ENCODE assay signal across 23 cellular contexts in the genomic region with DNA sequence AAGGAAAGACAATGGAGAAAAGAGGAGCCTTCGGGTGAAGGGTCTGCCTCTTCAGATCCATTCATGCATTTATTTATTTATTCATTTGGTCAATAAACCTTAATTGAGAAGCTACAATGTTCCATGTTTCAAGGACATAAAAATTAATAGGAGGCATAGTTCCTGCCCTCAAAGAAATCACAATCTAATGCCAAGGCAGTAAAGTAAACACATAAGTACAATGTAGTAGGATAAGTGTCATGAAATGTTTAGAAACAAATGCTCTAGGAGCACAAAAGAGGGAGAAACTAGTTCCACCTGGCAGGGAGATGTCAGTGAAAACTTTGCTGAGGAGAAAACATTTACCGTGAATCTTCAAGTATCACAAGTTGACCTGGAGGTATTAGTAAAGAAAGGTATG.
"Had no signal": no experiment of that assay in that cellular context is flagged by ENCODE, and none has a peak within 500 bp of the region (broad histone marks: within the 10 kb centered on the region; RNA-seq: fewer than 3 reads in every experiment).

No MANE protein-coding gene starts in this region.

- H3K4me3 ChIP-seq: adrenal gland, body of pancreas, breast epithelium, SJCRH30, SK-N-MC had no signal

- H3K36me3 Mint-ChIP-seq: activated naive CD4-positive, alpha-beta T cell treated with anti-CD3 and anti-CD28 coated beads, Interleukin-2, amount 50 U/mL, for 24 hours had no signal

- ATAC-seq: activated CD8-positive, alpha-beta T cell treated with anti-CD3 and anti-CD28 coated beads for 36 hours; body of pancreas; Panc1 had no signal

- H3K4me1 Mint-ChIP-seq: activated CD4-positive, alpha-beta T cell treated with anti-CD3 and anti-CD28 coated beads, Interleukin-2, amount 10 ng/mL, durations not matched to agents 24 days and 14 days; activated naive CD4-positive, alpha-beta T cell treated with anti-CD3 and anti-CD28 coated beads, Interleukin-2, amount 50 U/mL, for 24 hours had no signal

- H3K9me3 ChIP-seq: adrenal gland, body of pancreas, breast epithelium, SJCRH30 had no signal

- H3K9me3 Mint-ChIP-seq: activated CD4-positive, alpha-beta T cell treated with anti-CD3 and anti-CD28 coated beads, Interleukin-2, amount 10 ng/mL, durations not matched to agents 24 days and 14 days; activated CD8-positive, alpha-beta T cell treated with anti-CD3 and anti-CD28 coated beads for 36 hours; activated naive CD4-positive, alpha-beta T cell treated with anti-CD3 and anti-CD28 coated beads, Interleukin-2, amount 50 U/mL, for 24 hours; activated T-cell treated with anti-CD3 and anti-CD28 coated beads, Interleukin-2, amount 50 U/mL, for 24 hours; activated T-helper 2 cell treated with anti-CD3 and anti-CD28 coated beads, Interferon-gamma antibody, Interleukin-2, Interleukin-4, amounts not matched to agents 10 μg/mL and 5 μg/mL and 100 μg/mL, durations not matched to agents 14 hours and 24 hours and 36 hours had no signal

- H3K4me3 Mint-ChIP-seq: activated CD4-positive, alpha-beta T cell treated with anti-CD3 and anti-CD28 coated beads, Interleukin-2, amount 10 ng/mL, durations not matched to agents 24 days and 14 days; activated CD8-positive, alpha-beta T cell treated with anti-CD3 and anti-CD28 coated beads for 36 hours; activated naive CD4-positive, alpha-beta T cell treated with anti-CD3 and anti-CD28 coated beads, Interleukin-2, amount 50 U/mL, for 24 hours; activated T-cell treated with anti-CD3 and anti-CD28 coated beads, Interleukin-2, amount 50 U/mL, for 24 hours had no signal

- H3K36me3 ChIP-seq: adrenal gland, breast epithelium, SJCRH30 had no signal

- H3K4me1 ChIP-seq: adrenal gland, body of pancreas, breast epithelium, SJCRH30 had no signal

- H3K27ac Mint-ChIP-seq: activated CD4-positive, alpha-beta T cell treated with anti-CD3 and anti-CD28 coated beads, Interleukin-2, amount 10 ng/mL, durations not matched to agents 24 days and 14 days; activated CD8-positive, alpha-beta T cell treated with anti-CD3 and anti-CD28 coated beads for 36 hours; activated naive CD4-positive, alpha-beta T cell treated with anti-CD3 and anti-CD28 coated beads, Interleukin-2, amount 50 U/mL, for 24 hours; activated T-cell treated with anti-CD3 and anti-CD28 coated beads, Interleukin-2, amount 50 U/mL, for 24 hours; activated T-helper 2 cell treated with anti-CD3 and anti-CD28 coated beads, Interferon-gamma antibody, Interleukin-2, Interleukin-4, amounts not matched to agents 10 μg/mL and 5 μg/mL and 100 μg/mL, durations not matched to agents 14 hours and 24 hours and 36 hours had no signal

- H3K27me3 ChIP-seq: adrenal gland, body of pancreas, breast epithelium, SJCRH30 had no signal

- H3K27ac ChIP-seq: adrenal gland, body of pancreas, breast epithelium, KMS-11, SJCRH30, SK-N-MC had no signal

- H3K27me3 Mint-ChIP-seq: activated naive CD4-positive, alpha-beta T cell treated with anti-CD3 and anti-CD28 coated beads, Interleukin-2, amount 50 U/mL, for 24 hours had no signal

- DNase-seq: activated CD4-positive, alpha-beta T cell treated with anti-CD3 and anti-CD28 coated beads, Interleukin-2, amount 10 ng/mL, durations not matched to agents 24 days and 14 days; activated CD4-positive, alpha-beta T cell treated with anti-CD3 and anti-CD28 coated beads, Interleukin-2, amount 50 U/mL, for 4 hours; activated CD8-positive, alpha-beta T cell treated with anti-CD3 and anti-CD28 coated beads for 36 hours; activated gamma-delta T cell; activated naive CD4-positive, alpha-beta T cell treated with Interleukin-2 at 50 U/mL for 16 hours; activated T-cell treated with anti-CD3 and anti-CD28 coated beads, Interleukin-2, amount 50 U/mL, for 24 hours; adrenal gland; body of pancreas; NCI-H1105 treated with DMSO at 0.1 percent for 48 hours; NCI-H1436 treated with DMSO at 0.1 percent for 48 hours; NCI-H1694 treated with DMSO at 0.1 percent for 48 hours; NCI-H2081; NCI-H345; NCI-H526 treated with DMSO at 0.1 percent for 48 hours; SHP77; SJCRH30; T1000 had no signal
